In genomic region chr17:73420897-73421296, GRCh38 we compare ENCODE assay signal across 10 cellular contexts.
DNase-seq lines count a peak whose midpoint lies in the region; ATAC-seq, FAIRE-seq and TF ChIP-seq lines count a peak whose summit lies in the region.
"Had no signal": no experiment of that assay in that cellular context is flagged by ENCODE, and none has a peak within 500 bp of the region (broad histone marks: within the 10 kb centered on the region; RNA-seq: fewer than 3 reads in every experiment).

No MANE protein-coding gene starts in this region.

- no peak for DNase-seq in DND-41
- peak; percentile 15 for DNase-seq in KBM-7
- DNase-seq in kidney: peak; percentile 26
- DNase-seq in G401 (ENCODE audit: low spot score): no peak
- no peak for DNase-seq in SKM-1 treated with dmso at 0.1 percent for 144 hours (lab: John Stamatoyannopoulos, UW; ENCODE audit: unreplicated experiment)
- DNase-seq: NCI-H510A treated with DMSO at 0.1 percent for 48 hours had no signal

- no peaks in the 10 kb centered on the region; the same call in 1 of the 2 replicates for H4K20me1 ChIP-seq in DND-41 (ENCODE audit: insufficient read depth, low read length)

- no peaks in the 10 kb centered on the region for H3K27me3 ChIP-seq in DND-41 (ENCODE audit: insufficient read depth, low read length, poor library complexity)

- no peak overlapping the region for H3K9ac ChIP-seq in DND-41 (ENCODE audit: low read depth, low read length)
- H3K9ac ChIP-seq in kidney (ENCODE audit: low read length in 2 of 2): no peak overlapping the region

- H3K36me3 ChIP-seq in DND-41 (ENCODE audit: insufficient read depth, low read length) (no peaks in the 10 kb centered on the region), kidney (ENCODE audit: control insufficient read depth in 1 of 2, insufficient read depth in 2 of 2, low read length in 2 of 2) (no peaks in the 10 kb centered on the region)
- H3K36me3 ChIP-seq: prostate gland had no signal

- FAIRE-seq in kidney (lab: Jason Lieb, UNC): no peak

- in situ Hi-C loops in KBM-7 (cut with MboI; ENCODE audit: low pct_unique_long_range_greater_than_20kb, low sequenced_read_pairs): no loop called here
- in situ Hi-C loops in G401 (cut with HindIII; ENCODE audit: low sequenced_read_pairs): no loop called here

- peak; percentile 32 for TF ChIP-seq CTCF in DND-41 (IDR thresholded peaks at IDR 0.05; ENCODE audit: borderline replicate concordance, extremely low read depth, low read length, poor library complexity, severe bottlenecking)
- TF ChIP-seq CTCF in WI38 (IDR thresholded peaks at IDR 0.05; ENCODE audit: low read depth, low read length): peak; percentile 20
- no peak for TF ChIP-seq CTCF in kidney (IDR thresholded peaks at IDR 0.05; ENCODE audit: borderline replicate concordance, extremely low read depth, insufficient read depth)

- H2AFZ ChIP-seq in DND-41 (ENCODE audit: low read depth, low read length): no peak overlapping the region

- H3K79me2 ChIP-seq in DND-41 (ENCODE audit: insufficient read depth, low read length): no peaks in the 10 kb centered on the region

- H3K9me3 ChIP-seq in DND-41 (ENCODE audit: insufficient read depth, low read length, severe bottlenecking) (no peaks in the 10 kb centered on the region), kidney (ENCODE audit: control insufficient read depth in 1 of 2, low read length in 2 of 2) (no peaks in the 10 kb centered on the region)
- H3K9me3 ChIP-seq: prostate gland had no signal

- H3K4me3 ChIP-seq in DND-41 (ENCODE audit: low read depth in 1 of 2, low read length in 2 of 2): no peak overlapping the region
- H3K4me3 ChIP-seq in WI38 (ENCODE audit: low read depth, low read length): no peak overlapping the region
- no peak overlapping the region for H3K4me3 ChIP-seq in kidney (ENCODE audit: low read length in 2 of 2)
- H3K4me3 ChIP-seq: prostate gland had no signal

- no peak overlapping the region for H3K4me2 ChIP-seq in DND-41 (ENCODE audit: insufficient read depth, low read length)

- 0 out of 3 replicates have a peak, but pooled peaks have one; percentile 29 for ATAC-seq in DND-41 (ENCODE audit: insufficient read depth, low read depth)
- no peak for ATAC-seq in HG03175 (IDR thresholded peaks at IDR 0.05; ENCODE audit: unreplicated experiment)
- ATAC-seq in GM21529 (IDR thresholded peaks at IDR 0.05; ENCODE audit: unreplicated experiment): no peak

- intact Hi-C loops in kidney (cut with DNase I): no loop called here

- H3K4me1 ChIP-seq in DND-41 (ENCODE audit: insufficient read depth, low read length) (no peaks in the 10 kb centered on the region), kidney (ENCODE audit: control insufficient read depth in 1 of 2, insufficient read depth in 1 of 2, low read depth in 1 of 2, low read length in 2 of 2) (no peaks in the 10 kb centered on the region)
- H3K4me1 ChIP-seq: prostate gland had no signal

- H3K27ac ChIP-seq in DND-41 (ENCODE audit: low read length) (no peak overlapping the region), kidney (ENCODE audit: low read depth in 2 of 2, low read length in 2 of 2) (no peak overlapping the region)
- H3K27ac ChIP-seq: prostate gland had no signal

Comparison
In these comparisons a context has a peak if more than half of its experiments do, and no peak if none do; other contexts are left out.
1. DNase-seq: peak in KBM-7 (single experiment) and kidney (single experiment); none in DND-41 (single experiment), G401 (single experiment) and SKM-1 treated with dmso at 0.1 percent for 144 hours (single experiment).